16 cellular contexts compared by ENCODE assay signal in the genomic region with DNA sequence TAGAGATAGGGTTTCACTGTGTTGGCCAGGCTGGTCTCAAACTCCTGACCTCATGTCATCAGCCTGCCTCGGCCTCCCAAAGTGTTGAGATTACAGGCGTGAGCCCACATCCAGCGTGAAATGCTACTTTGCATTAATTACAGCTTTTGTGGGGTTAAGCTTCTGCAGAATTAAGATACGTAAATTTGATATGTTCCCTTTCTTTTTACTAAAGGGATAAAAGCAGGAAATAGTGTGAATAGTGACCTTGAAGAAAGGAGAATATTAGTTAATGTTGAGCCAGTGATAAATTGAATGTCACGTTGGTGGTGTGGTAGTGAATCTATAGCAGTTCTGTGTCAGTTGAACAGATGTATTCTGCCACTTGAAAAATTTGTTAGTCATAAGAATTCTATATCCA. TPM values are rescaled to one million over a fixed set of nuclear protein-coding genes. Genes with fewer than 3 reads are reported as not detected.
DNase-seq lines count a peak whose midpoint lies in the region; ATAC-seq, FAIRE-seq and TF ChIP-seq lines count a peak whose summit lies in the region.
"Had no signal": no experiment of that assay in that cellular context is flagged by ENCODE, and none has a peak within 500 bp of the region (broad histone marks: within the 10 kb centered on the region; RNA-seq: fewer than 3 reads in every experiment).

No MANE protein-coding gene starts in this region.

- no peak overlapping the region for H3K4me3 Mint-ChIP-seq in activated naive CD4-positive, alpha-beta T cell treated with anti-CD3 and anti-CD28 coated beads, Interleukin-2, amount 10 ng/mL, durations not matched to agents 7 days and 5 days
- no peak overlapping the region for H3K4me3 Mint-ChIP-seq in effector memory CD8-positive, alpha-beta T cell

- H3K27ac ChIP-seq in spleen = peak overlapping the region in 1 of 8 donors; percentile 7
- H3K27ac ChIP-seq: C4-2B had no signal

- intact Hi-C loops in spleen (cut with DNase I; ENCODE audit: low total_unique reads) = no loop called here

- no peak for DNase-seq in activated naive CD4-positive, alpha-beta T cell treated with anti-CD3 and anti-CD28 coated beads, Interleukin-2, amount 10 ng/mL, durations not matched to agents 7 days and 5 days
- DNase-seq in activated naive CD4-positive, alpha-beta T cell treated with anti-CD3 and anti-CD28 coated beads, Interleukin-2, amount 50 U/mL, for 72 hours (ENCODE audit: low spot score in 2 of 2) = no peak
- no peak for DNase-seq in GM19239 (ENCODE audit: insufficient read length, low spot score)
- no peak for DNase-seq in effector memory CD8-positive, alpha-beta T cell
- no peak for DNase-seq in hippocampal formation (lab: John Stamatoyannopoulos, UW)
- no peak for DNase-seq in HEK293T (ENCODE audit: extremely low spot score)
- DNase-seq in spleen = no peak
- DNase-seq: BE2C; Caco-2; CD8-positive, alpha-beta memory T cell; DMS53; GF-D8; HCEC 1CT had no signal

- CTCF ChIA-PET in activated naive CD4-positive, alpha-beta T cell treated with anti-CD3 and anti-CD28 coated beads, Interleukin-2, amount 10 ng/mL, durations not matched to agents 7 days and 5 days (lab: Charles Lee) = no interaction called here
- CTCF ChIA-PET in HEK293T (lab: Yijun Ruan, JAX) = no interaction called here

- 85 to 91% (median 91%) methylated on average over 5 of the region's 5 CpGs for WGBS in spleen, 5 donors

- peak; percentile 4 for FAIRE-seq in GM19239 (lab: Jason Lieb, UNC)
- FAIRE-seq: A204.1, H1 had no signal

- H3K36me3 Mint-ChIP-seq in activated naive CD4-positive, alpha-beta T cell treated with anti-CD3 and anti-CD28 coated beads, Interleukin-2, amount 10 ng/mL, durations not matched to agents 7 days and 5 days = peaks cover 82% of the 10 kb centered on the region
- H3K36me3 Mint-ChIP-seq in activated naive CD4-positive, alpha-beta T cell treated with anti-CD3 and anti-CD28 coated beads, Interleukin-2, amount 50 U/mL, for 72 hours = peaks cover 31 to 74% of the 10 kb centered on the region in 2 donors
- peaks cover 95% of the 10 kb centered on the region for H3K36me3 Mint-ChIP-seq in effector memory CD8-positive, alpha-beta T cell (ENCODE audit: insufficient read depth)

- no peak for ATAC-seq in activated naive CD4-positive, alpha-beta T cell treated with anti-CD3 and anti-CD28 coated beads, Interleukin-2, amount 50 U/mL, for 72 hours
- ATAC-seq in effector memory CD8-positive, alpha-beta T cell (replicated peaks) = no peak

- H3K4me1 Mint-ChIP-seq in activated naive CD4-positive, alpha-beta T cell treated with anti-CD3 and anti-CD28 coated beads, Interleukin-2, amount 10 ng/mL, durations not matched to agents 7 days and 5 days = peaks cover 42% of the 10 kb centered on the region
- H3K4me1 Mint-ChIP-seq in effector memory CD8-positive, alpha-beta T cell (ENCODE audit: low read depth in 2 of 2) = peaks cover 28 to 60% of the 10 kb centered on the region in 2 donors

- no peak for TF ChIP-seq POLR2A in spleen (IDR thresholded peaks at IDR 0.05)

- POLR2A ChIA-PET in HEK293T (lab: Yijun Ruan, JAX) = no interaction called here

- H3K4me3 ChIP-seq in spleen = no peak overlapping the region

- H3K27ac Mint-ChIP-seq in activated naive CD4-positive, alpha-beta T cell treated with anti-CD3 and anti-CD28 coated beads, Interleukin-2, amount 10 ng/mL, durations not matched to agents 7 days and 5 days = peak overlapping the region; percentile 19
- H3K27ac Mint-ChIP-seq in activated naive CD4-positive, alpha-beta T cell treated with anti-CD3 and anti-CD28 coated beads, Interleukin-2, amount 50 U/mL, for 72 hours = no peak overlapping the region
- peak overlapping the region; percentile 33 to 67 for H3K27ac Mint-ChIP-seq in effector memory CD8-positive, alpha-beta T cell

- no peak for TF ChIP-seq CTCF in spleen (IDR thresholded peaks at IDR 0.05 in 8 of 11, conservative IDR thresholded peaks at IDR 0.05 in 3 of 11)

- no peaks in the 10 kb centered on the region for H3K27me3 ChIP-seq in spleen (replicated peaks in 1 of 7)
- H3K27me3 ChIP-seq: BE2C had no signal

- H3K9me3 Mint-ChIP-seq in activated naive CD4-positive, alpha-beta T cell treated with anti-CD3 and anti-CD28 coated beads, Interleukin-2, amount 10 ng/mL, durations not matched to agents 7 days and 5 days = no peaks in the 10 kb centered on the region
- peaks cover 0 to 10% of the 10 kb centered on the region in 2 donors for H3K9me3 Mint-ChIP-seq in activated naive CD4-positive, alpha-beta T cell treated with anti-CD3 and anti-CD28 coated beads, Interleukin-2, amount 50 U/mL, for 72 hours
- H3K9me3 Mint-ChIP-seq in effector memory CD8-positive, alpha-beta T cell = no peaks in the 10 kb centered on the region
- H3K9me3 Mint-ChIP-seq: CD8-positive, alpha-beta memory T cell had no signal

- peaks cover 0 to 41% (median 10%) of the 10 kb centered on the region in 6 donors for H3K4me1 ChIP-seq in spleen
- H3K4me1 ChIP-seq: BE2C, Caco-2 had no signal

- peaks cover 6 to 100% (median 81%) of the 10 kb centered on the region in 6 donors for H3K36me3 ChIP-seq in spleen

- no peaks in the 10 kb centered on the region for H3K9me3 ChIP-seq in spleen
- H3K9me3 ChIP-seq: BE2C, Caco-2 had no signal

- no peaks in the 10 kb centered on the region for H3K27me3 Mint-ChIP-seq in activated naive CD4-positive, alpha-beta T cell treated with anti-CD3 and anti-CD28 coated beads, Interleukin-2, amount 10 ng/mL, durations not matched to agents 7 days and 5 days
- H3K27me3 Mint-ChIP-seq in effector memory CD8-positive, alpha-beta T cell = no peaks in the 10 kb centered on the region
- H3K27me3 Mint-ChIP-seq: CD8-positive, alpha-beta memory T cell had no signal

TF ChIP-seq in HEK293T, 16 proteins besides CTCF, POLR2A, EP300 and RAD21:
- TF ChIP-seq TARDBP (IDR thresholded peaks at IDR 0.05) (no peak), NFRKB (IDR thresholded peaks at IDR 0.05) (no peak)

RNA-seq across cellular contexts. Expression of a gene that starts 16.9 kb away (rescaled TPM):
- 100 to 1,000 TPM; 112 to 136 TPM for total RNA-seq in activated naive CD4-positive, alpha-beta T cell treated with anti-CD3 and anti-CD28 coated beads, Interleukin-2, amount 50 U/mL, for 72 hours
- total RNA-seq in spleen = 100 to 1,000 TPM; 142 to 361 (median 203) TPM
- polyA plus RNA-seq in spleen = 10 to 100 TPM; 14.7 to 15.5 (median 15.1) TPM

Comparison
In these comparisons a context has a peak if more than half of its experiments do, and no peak if none do; other contexts are left out.
1. H3K27ac Mint-ChIP-seq: peak in activated naive CD4-positive, alpha-beta T cell treated with anti-CD3 and anti-CD28 coated beads, Interleukin-2, amount 10 ng/mL, durations not matched to agents 7 days and 5 days (single experiment) and effector memory CD8-positive, alpha-beta T cell (2 of 2); none in activated naive CD4-positive, alpha-beta T cell treated with anti-CD3 and anti-CD28 coated beads, Interleukin-2, amount 50 U/mL, for 72 hours (0 of 2).